Comparison of ENCODE assay signal across 9 cellular contexts in the genomic region with DNA sequence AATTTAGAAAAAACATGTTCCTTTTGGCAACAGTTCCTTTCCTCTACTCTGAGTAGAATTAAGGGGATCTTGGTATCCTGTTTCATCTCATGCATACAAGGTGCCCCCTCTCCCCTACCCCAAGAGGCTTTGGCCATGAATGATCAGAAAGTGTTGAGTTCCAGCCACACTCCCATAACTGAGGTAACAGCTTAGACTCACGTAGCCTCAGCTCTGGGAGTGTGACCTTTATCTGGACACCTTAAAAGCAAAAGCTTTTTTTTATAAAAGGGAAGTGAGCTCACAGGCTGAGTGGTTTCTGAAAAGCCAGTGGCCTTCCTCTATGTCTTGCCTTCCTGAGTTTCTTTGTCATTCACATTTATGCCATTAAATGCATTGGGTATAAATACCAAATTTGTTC. TPM values are rescaled to one million over a fixed set of nuclear protein-coding genes. Genes with fewer than 3 reads are reported as not detected.
DNase-seq lines count a peak whose midpoint lies in the region; ATAC-seq and TF ChIP-seq lines count a peak whose summit lies in the region.
"Had no signal": no experiment of that assay in that cellular context is flagged by ENCODE, and none has a peak within 500 bp of the region (broad histone marks: within the 10 kb centered on the region; RNA-seq: fewer than 3 reads in every experiment).

No MANE protein-coding gene starts in this region.

- H3K4me2 ChIP-seq in DND-41 (ENCODE audit: insufficient read depth, low read length), result no peak overlapping the region

- peak overlapping the region; percentile 94 for H3K27ac Mint-ChIP-seq in activated T-helper 17 cell treated with anti-CD3 and anti-CD28 coated beads, Interleukin-2, amount 50 U/mL, for 72 hours

- H3K9ac ChIP-seq in DND-41 (ENCODE audit: low read depth, low read length), result no peak overlapping the region

- no peak for DNase-seq in DND-41
- no peak for DNase-seq in MG63
- no peak for DNase-seq in NCI-H2107 (lab: John Stamatoyannopoulos, UW)
- no peak for DNase-seq in mesenteric fat pad (ENCODE audit: low spot score)
- no peak for DNase-seq in NCI-H2029 treated with DMSO at 0.1 percent for 48 hours (lab: John Stamatoyannopoulos, UW)

- H3K27me3 ChIP-seq in DND-41 (ENCODE audit: insufficient read depth, low read length, poor library complexity) (no peaks in the 10 kb centered on the region), MG63 (no peaks in the 10 kb centered on the region)

- no peaks in the 10 kb centered on the region for H3K9me3 ChIP-seq in DND-41 (ENCODE audit: insufficient read depth, low read length, severe bottlenecking)
- H3K9me3 ChIP-seq in MG63, result no peaks in the 10 kb centered on the region

- TF ChIP-seq CTCF in DND-41 (IDR thresholded peaks at IDR 0.05; ENCODE audit: borderline replicate concordance, extremely low read depth, low read length, poor library complexity, severe bottlenecking), result no peak

- no peaks in the 10 kb centered on the region for H3K79me2 ChIP-seq in DND-41 (ENCODE audit: insufficient read depth, low read length)

- no peaks in the 10 kb centered on the region for H3K9me3 Mint-ChIP-seq in activated T-helper 17 cell treated with anti-CD3 and anti-CD28 coated beads, Interleukin-2, amount 50 U/mL, for 72 hours

- H3K4me3 ChIP-seq in DND-41 (ENCODE audit: low read depth in 1 of 2, low read length in 2 of 2) (no peak overlapping the region), MG63 (no peak overlapping the region)

- H3K4me3 Mint-ChIP-seq in activated T-helper 17 cell treated with anti-CD3 and anti-CD28 coated beads, Interleukin-2, amount 50 U/mL, for 72 hours, result peak overlapping the region; percentile 96

- no peak overlapping the region for H3K27ac ChIP-seq in DND-41 (ENCODE audit: low read length)

- no peaks in the 10 kb centered on the region for H3K27me3 Mint-ChIP-seq in activated T-helper 17 cell treated with anti-CD3 and anti-CD28 coated beads, Interleukin-2, amount 50 U/mL, for 72 hours

- ATAC-seq in DND-41 (ENCODE audit: insufficient read depth, low read depth) (0 out of 3 replicates have a peak, but pooled peaks have one; percentile 37), GM19438 (IDR thresholded peaks at IDR 0.05; ENCODE audit: low read depth, unreplicated experiment) (peak; percentile 76), HG03432 (IDR thresholded peaks at IDR 0.05; ENCODE audit: unreplicated experiment) (peak; percentile 74)
- peak; percentile 67 for ATAC-seq in activated T-helper 17 cell treated with anti-CD3 and anti-CD28 coated beads, Interleukin-2, amount 50 U/mL, for 72 hours (replicated peaks)

- H3K36me3 ChIP-seq in DND-41 (ENCODE audit: insufficient read depth, low read length) (no peaks in the 10 kb centered on the region), MG63 (no peaks in the 10 kb centered on the region)

- peaks cover 33% of the 10 kb centered on the region for H3K36me3 Mint-ChIP-seq in activated T-helper 17 cell treated with anti-CD3 and anti-CD28 coated beads, Interleukin-2, amount 50 U/mL, for 72 hours (ENCODE audit: low read depth)

- H4K20me1 ChIP-seq in DND-41 (ENCODE audit: insufficient read depth, low read length), result no peaks in the 10 kb centered on the region

- peaks cover 21% of the 10 kb centered on the region for H3K4me1 Mint-ChIP-seq in activated T-helper 17 cell treated with anti-CD3 and anti-CD28 coated beads, Interleukin-2, amount 50 U/mL, for 72 hours

- H2AFZ ChIP-seq in DND-41 (ENCODE audit: low read depth, low read length), result no peak overlapping the region

- no peaks in the 10 kb centered on the region for H3K4me1 ChIP-seq in DND-41 (ENCODE audit: insufficient read depth, low read length)

RNA-seq across cellular contexts. Expression of a gene that starts 0.9 kb away (rescaled TPM):
- 10 to 100 TPM; 35.4 to 46.9 TPM for total RNA-seq in activated T-helper 17 cell treated with anti-CD3 and anti-CD28 coated beads, Interleukin-2, amount 50 U/mL, for 72 hours
- total RNA-seq in MG63 (2014; rRNA removed; shearing (Covaris generic); ENCODE audit: low replicate concordance), result 0.23 TPM in 1 of 2 replicates, not detected in the other
- total RNA-seq in mesenteric fat pad, result 14.9 TPM

RNA-seq across cellular contexts. Expression of a gene that starts 32.9 kb away (rescaled TPM):
- 10 to 100 TPM in 1 of 2 donors, 1 to 10 TPM in 1; 9.3 to 20.3 TPM for total RNA-seq in activated T-helper 17 cell treated with anti-CD3 and anti-CD28 coated beads, Interleukin-2, amount 50 U/mL, for 72 hours
- 15.4 and 27.6 TPM in 2 replicates for total RNA-seq in MG63 (2014; rRNA removed; shearing (Covaris generic); ENCODE audit: low replicate concordance)
- 10.7 TPM for total RNA-seq in mesenteric fat pad

RNA-seq across cellular contexts. Expression of a gene that starts 50.8 kb away (rescaled TPM):
- 1 to 10 TPM in 1 of 2 donors, not detected in 1; 1.5 TPM for total RNA-seq in activated T-helper 17 cell treated with anti-CD3 and anti-CD28 coated beads, Interleukin-2, amount 50 U/mL, for 72 hours
- total RNA-seq in MG63 (2014; rRNA removed; shearing (Covaris generic); ENCODE audit: low replicate concordance), result not detected in 2 replicates
- total RNA-seq in mesenteric fat pad, result 0.29 TPM
- total RNA-seq: lower leg skin had no signal

RNA-seq across cellular contexts. Expression of a gene that starts 56.3 kb away (rescaled TPM):
- under 1 TPM; 0.09 to 0.85 TPM for total RNA-seq in activated T-helper 17 cell treated with anti-CD3 and anti-CD28 coated beads, Interleukin-2, amount 50 U/mL, for 72 hours
- total RNA-seq in MG63 (2014; rRNA removed; shearing (Covaris generic); ENCODE audit: low replicate concordance), result not detected in 2 replicates
- total RNA-seq in mesenteric fat pad, result not detected
- total RNA-seq: lower leg skin had no signal

Comparison
In these comparisons a context has a peak if more than half of its experiments do, and no peak if none do; other contexts are left out.
1. RNA of a gene that starts 0.9 kb away (total RNA-seq): 35.4 to 46.9 TPM in activated T-helper 17 cell treated with anti-CD3 and anti-CD28 coated beads, Interleukin-2, amount 50 U/mL, for 72 hours and 14.9 TPM in mesenteric fat pad (single experiment); 0.23 TPM in MG63; every median in the first group is over 10 times any median in the second.
2. Peak in every context shown above with its lines, with median percentiles within 50 percentile points of each other: ATAC-seq.